In the genomic region with DNA sequence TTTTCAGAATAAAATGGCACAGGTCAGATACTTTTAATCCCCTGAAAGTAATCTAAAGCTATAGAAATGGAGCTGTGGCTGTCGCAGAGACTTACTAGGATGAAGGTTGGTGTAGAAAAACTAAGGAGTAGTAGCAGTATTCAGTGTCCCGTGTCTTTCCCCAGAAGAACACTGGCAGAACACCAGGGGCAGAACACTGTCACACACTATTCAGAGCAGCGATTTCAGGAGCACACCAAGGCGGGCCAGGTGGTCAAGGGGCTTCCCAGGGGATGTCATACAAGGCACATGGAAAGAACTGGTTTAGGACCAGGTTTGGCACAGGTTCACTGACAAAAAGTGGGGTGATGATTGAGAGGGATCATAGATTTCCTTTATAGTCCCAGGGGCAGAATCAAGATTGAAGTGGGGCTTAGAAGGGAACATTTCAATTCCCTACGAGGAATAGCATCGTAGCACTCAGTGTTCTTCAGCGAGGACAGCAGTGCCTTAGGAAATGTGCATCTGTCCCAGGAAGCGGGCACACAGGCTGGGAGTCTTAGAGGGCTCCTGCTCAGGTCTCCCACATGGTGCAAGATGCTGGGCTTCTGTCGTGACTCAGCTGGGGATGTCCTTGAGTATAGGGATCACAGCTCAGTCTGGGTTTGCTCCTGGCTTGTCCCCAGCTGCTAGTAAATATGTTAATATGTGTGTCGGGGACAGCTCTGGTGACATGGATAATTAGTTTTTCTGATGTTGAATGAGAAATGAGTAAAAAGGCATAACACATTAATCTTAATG, we compare ENCODE assay signal across 21 cellular contexts. TPM values are rescaled to one million over a fixed set of nuclear protein-coding genes. Genes with fewer than 3 reads are reported as not detected.
DNase-seq lines count a peak whose midpoint lies in the region; ATAC-seq and TF ChIP-seq lines count a peak whose summit lies in the region.
"Had no signal": no experiment of that assay in that cellular context is flagged by ENCODE, and none has a peak within 500 bp of the region (broad histone marks: within the 10 kb centered on the region; RNA-seq: fewer than 3 reads in every experiment).

No MANE protein-coding gene starts in this region.

- H3K27me3 ChIP-seq in foreskin keratinocyte: no peaks in the 10 kb centered on the region
- H3K27me3 ChIP-seq: MG63, SJCRH30 had no signal

- H3K36me3 Mint-ChIP-seq in activated T-cell treated with anti-CD3 and anti-CD28 coated beads, Interleukin-2, amount 50 U/mL, for 72 hours (ENCODE audit: insufficient read depth in 2 of 2): peaks cover 7 to 23% of the 10 kb centered on the region in 2 donors
- peaks cover 94% of the 10 kb centered on the region for H3K36me3 Mint-ChIP-seq in activated T-helper 2 cell treated with anti-CD3 and anti-CD28 coated beads, Interferon-gamma antibody, Interleukin-2, Interleukin-4, amounts not matched to agents 10 μg/mL and 5 μg/mL and 100 μg/mL, durations not matched to agents 14 hours and 24 hours and 36 hours (ENCODE audit: low read depth)
- peaks cover 66% of the 10 kb centered on the region for H3K36me3 Mint-ChIP-seq in nephron progenitor cell (ENCODE audit: low read depth)

- H3K4me3 Mint-ChIP-seq in activated T-cell treated with anti-CD3 and anti-CD28 coated beads, Interleukin-2, amount 50 U/mL, for 72 hours: no peak overlapping the region
- no peak overlapping the region for H3K4me3 Mint-ChIP-seq in activated T-helper 2 cell treated with anti-CD3 and anti-CD28 coated beads, Interferon-gamma antibody, Interleukin-2, Interleukin-4, amounts not matched to agents 10 μg/mL and 5 μg/mL and 100 μg/mL, durations not matched to agents 14 hours and 24 hours and 36 hours (ENCODE audit: low read depth)
- no peak overlapping the region for H3K4me3 Mint-ChIP-seq in nephron progenitor cell
- H3K4me3 Mint-ChIP-seq: CD8-positive, alpha-beta memory T cell had no signal

- no peak overlapping the region for H3K27ac ChIP-seq in foreskin keratinocyte
- H3K27ac ChIP-seq: C4-2B, SJCRH30 had no signal

- intact Hi-C loops in activated T-helper 2 cell treated with anti-CD3 and anti-CD28 coated beads, Interferon-gamma antibody, Interleukin-2, Interleukin-4, amounts not matched to agents 10 μg/mL and 5 μg/mL and 100 μg/mL, durations not matched to agents 14 hours and 24 hours and 36 hours (cut with micrococcal nuclease): no loop called here

- H3K27ac Mint-ChIP-seq in activated T-cell treated with anti-CD3 and anti-CD28 coated beads, Interleukin-2, amount 50 U/mL, for 72 hours: peak overlapping the region; percentile 54
- H3K27ac Mint-ChIP-seq in activated T-helper 2 cell treated with anti-CD3 and anti-CD28 coated beads, Interferon-gamma antibody, Interleukin-2, Interleukin-4, amounts not matched to agents 10 μg/mL and 5 μg/mL and 100 μg/mL, durations not matched to agents 14 hours and 24 hours and 36 hours: peak overlapping the region; percentile 28
- peak overlapping the region; percentile 78 for H3K27ac Mint-ChIP-seq in nephron progenitor cell

- TF ChIP-seq CTCF in nephron progenitor cell (IDR thresholded peaks at IDR 0.05): no peak
- TF ChIP-seq CTCF in foreskin keratinocyte (conservative IDR thresholded peaks at IDR 0.05): no peak

- DNase-seq in activated T-cell treated with anti-CD3 and anti-CD28 coated beads, Interleukin-2, amount 50 U/mL, for 72 hours: no peak
- DNase-seq in activated T-cell treated with anti-CD3 and anti-CD28 coated beads, Interleukin-2, amount 50 U/mL, for 1 hour: no peak
- no peak for DNase-seq in activated T-helper 2 cell treated with anti-CD3 and anti-CD28 coated beads, Interferon-gamma antibody, Interleukin-2, Interleukin-4, amounts not matched to agents 10 μg/mL and 5 μg/mL and 100 μg/mL, durations not matched to agents 14 hours and 24 hours and 36 hours (ENCODE audit: low spot score)
- DNase-seq in nephron progenitor cell (no peak), foreskin keratinocyte (no peak), NCI-H748 (lab: John Stamatoyannopoulos, UW; ENCODE audit: unreplicated experiment) (no peak)
- DNase-seq: Calu3; CD8-positive, alpha-beta memory T cell; DMS153; MG63; NCI-H1417; NCI-H1694 treated with DMSO at 0.1 percent for 48 hours; NCI-H2081 treated with DMSO at 0.1 percent for 48 hours; NCI-H446 treated with DMSO at 0.1 percent for 48 hours; NCI-H82; OCI-M1; SJCRH30 had no signal

- H3K27me3 Mint-ChIP-seq in activated T-cell treated with anti-CD3 and anti-CD28 coated beads, Interleukin-2, amount 50 U/mL, for 72 hours (ENCODE audit: low read depth): no peaks in the 10 kb centered on the region
- H3K27me3 Mint-ChIP-seq in activated T-helper 2 cell treated with anti-CD3 and anti-CD28 coated beads, Interferon-gamma antibody, Interleukin-2, Interleukin-4, amounts not matched to agents 10 μg/mL and 5 μg/mL and 100 μg/mL, durations not matched to agents 14 hours and 24 hours and 36 hours (ENCODE audit: low read depth): peaks cover 2% of the 10 kb centered on the region
- H3K27me3 Mint-ChIP-seq in nephron progenitor cell (ENCODE audit: low read depth, poor library complexity): no peaks in the 10 kb centered on the region
- H3K27me3 Mint-ChIP-seq: CD8-positive, alpha-beta memory T cell; IgD-negative memory B cell had no signal

- H3K4me1 ChIP-seq in foreskin keratinocyte: no peaks in the 10 kb centered on the region

- H3K9me3 Mint-ChIP-seq in activated T-cell treated with anti-CD3 and anti-CD28 coated beads, Interleukin-2, amount 50 U/mL, for 72 hours: no peaks in the 10 kb centered on the region
- no peaks in the 10 kb centered on the region for H3K9me3 Mint-ChIP-seq in activated T-helper 2 cell treated with anti-CD3 and anti-CD28 coated beads, Interferon-gamma antibody, Interleukin-2, Interleukin-4, amounts not matched to agents 10 μg/mL and 5 μg/mL and 100 μg/mL, durations not matched to agents 14 hours and 24 hours and 36 hours
- H3K9me3 Mint-ChIP-seq in nephron progenitor cell: no peaks in the 10 kb centered on the region
- H3K9me3 Mint-ChIP-seq: CD8-positive, alpha-beta memory T cell; IgD-negative memory B cell had no signal

- peaks cover 50% of the 10 kb centered on the region for H3K4me1 Mint-ChIP-seq in activated T-cell treated with anti-CD3 and anti-CD28 coated beads, Interleukin-2, amount 50 U/mL, for 72 hours (ENCODE audit: low read depth)
- peaks cover 36% of the 10 kb centered on the region for H3K4me1 Mint-ChIP-seq in activated T-helper 2 cell treated with anti-CD3 and anti-CD28 coated beads, Interferon-gamma antibody, Interleukin-2, Interleukin-4, amounts not matched to agents 10 μg/mL and 5 μg/mL and 100 μg/mL, durations not matched to agents 14 hours and 24 hours and 36 hours (ENCODE audit: low read depth)
- peaks cover 54% of the 10 kb centered on the region for H3K4me1 Mint-ChIP-seq in nephron progenitor cell

- no peak for ATAC-seq in activated T-cell treated with anti-CD3 and anti-CD28 coated beads, Interleukin-2, amount 50 U/mL, for 72 hours (replicated peaks in 1 of 2)
- ATAC-seq in foreskin keratinocyte (no peak), GM19328 (IDR thresholded peaks at IDR 0.05; ENCODE audit: unreplicated experiment) (no peak)
- ATAC-seq: HCT116 had no signal

RNA-seq across cellular contexts. Expression of a gene that starts 22.6 kb away (rescaled TPM):
- total RNA-seq in activated T-cell treated with anti-CD3 and anti-CD28 coated beads, Interleukin-2, amount 50 U/mL, for 72 hours: 10 to 100 TPM; 35.4 to 36.0 TPM
- total RNA-seq in activated T-helper 2 cell treated with anti-CD3 and anti-CD28 coated beads, Interferon-gamma antibody, Interleukin-2, Interleukin-4, amounts not matched to agents 10 μg/mL and 5 μg/mL and 100 μg/mL, durations not matched to agents 14 hours and 24 hours and 36 hours: 214 and 225 TPM in 2 replicates
- 2.7 and 2.9 TPM in 2 replicates for total RNA-seq in foreskin keratinocyte
- 1.2 and 1.5 TPM in 2 replicates for polyA plus RNA-seq in foreskin keratinocyte

Comparison
In these comparisons a context has a peak if more than half of its experiments do, and no peak if none do; other contexts are left out.
1. H3K27ac Mint-ChIP-seq: peak in every context shown above with its lines; median percentile 78 in nephron progenitor cell; 54 in activated T-cell treated with anti-CD3 and anti-CD28 coated beads, Interleukin-2, amount 50 U/mL, for 72 hours; 28 in activated T-helper 2 cell treated with anti-CD3 and anti-CD28 coated beads, Interferon-gamma antibody, Interleukin-2, Interleukin-4, amounts not matched to agents 10 μg/mL and 5 μg/mL and 100 μg/mL, durations not matched to agents 14 hours and 24 hours and 36 hours.